In the genomic region with DNA sequence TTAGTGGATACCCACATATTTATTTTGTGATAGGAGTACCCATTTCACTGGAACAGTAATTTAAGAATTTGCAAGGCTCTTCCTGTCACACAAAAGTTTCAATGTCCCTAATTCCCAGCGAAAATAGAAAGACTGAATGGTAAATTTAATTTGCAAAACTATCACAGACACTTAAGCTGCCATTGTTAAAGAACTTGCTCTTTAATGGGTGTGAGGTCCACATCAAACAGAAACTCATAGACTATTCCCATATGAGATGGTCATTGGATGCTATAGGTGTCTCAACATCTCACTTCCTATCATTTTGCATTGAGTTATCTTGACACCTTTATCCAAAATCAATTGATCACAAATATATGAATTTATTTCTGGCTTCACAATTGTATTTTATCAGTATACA, we compare ENCODE assay signal across 3 cellular contexts.
"Had no signal": no experiment of that assay in that cellular context is flagged by ENCODE, and none has a peak within 500 bp of the region (broad histone marks: within the 10 kb centered on the region; RNA-seq: fewer than 3 reads in every experiment).

No MANE protein-coding gene starts in this region.

- ATAC-seq: GM12878 had no signal

- H3K4me3 ChIP-seq: GM12878 had no signal

- DNase-seq: GDM1, GF-D8 had no signal
